Comparison of ENCODE assay signal across 22 cellular contexts in genomic region chr16:67953641-67954375, GRCh38. TPM values are rescaled to one million over a fixed set of nuclear protein-coding genes. Genes with fewer than 3 reads are reported as not detected.
"Had no signal": no experiment of that assay in that cellular context is flagged by ENCODE, and none has a peak within 500 bp of the region (broad histone marks: within the 10 kb centered on the region; RNA-seq: fewer than 3 reads in every experiment).

No MANE protein-coding gene starts in this region.

- ATAC-seq: activated naive CD8-positive, alpha-beta T cell treated with anti-CD3 and anti-CD28 coated beads, Interleukin-2, amount 50 U/mL, for 24 hours; naive thymus-derived CD4-positive, alpha-beta T cell; stimulated activated naive CD8-positive, alpha-beta T cell treated with anti-CD3 and anti-CD28 coated beads, Interleukin-15, amount 100 ng/mL, for 72 hours had no signal

- H3K4me1 Mint-ChIP-seq: activated naive CD8-positive, alpha-beta T cell treated with anti-CD3 and anti-CD28 coated beads, Interleukin-2, amount 50 U/mL, for 24 hours; stimulated activated naive CD8-positive, alpha-beta T cell treated with anti-CD3 and anti-CD28 coated beads, Interleukin-15, amount 100 ng/mL, for 72 hours had no signal

- DNase-seq: activated CD4-positive, alpha-beta T cell treated with anti-CD3 and anti-CD28 coated beads, Interleukin-2, amount 50 U/mL, for 4 hours; activated effector memory CD4-positive, alpha-beta T cell treated with anti-CD3 and anti-CD28 coated beads, Interleukin-2, amount 50 U/mL, for 16 hours; activated naive CD4-positive, alpha-beta T cell treated with anti-CD3 and anti-CD28 coated beads, Interleukin-2, amount 50 U/mL, for 16 hours; activated naive CD8-positive, alpha-beta T cell treated with anti-CD3 and anti-CD28 coated beads, Interleukin-2, amount 50 U/mL, for 24 hours; effector CD4-positive, alpha-beta T cell; erythroblast; foreskin fibroblast; kidney; naive thymus-derived CD4-positive, alpha-beta T cell; stimulated activated CD4-positive, alpha-beta T cell treated with anti-CD3 and anti-CD28 coated beads, Interleukin-12 subunit alpha, Interleukin-12 subunit beta, amount 100 ng/mL, for 4 hours; stimulated activated CD4-positive, alpha-beta T cell treated with anti-CD3 and anti-CD28 coated beads, Interleukin-4, amount 100 ng/mL, for 4 hours; stimulated activated naive CD8-positive, alpha-beta T cell treated with anti-CD3 and anti-CD28 coated beads, Interleukin-15, amount 100 ng/mL, for 72 hours; T-helper 1 cell; trophoblast cell; uterus had no signal

- H3K27ac Mint-ChIP-seq: activated naive CD8-positive, alpha-beta T cell treated with anti-CD3 and anti-CD28 coated beads, Interleukin-2, amount 50 U/mL, for 24 hours; dendritic cell treated with granulocyte-macrophage colony-stimulating factor and Interleukin-4, amounts not matched to agents 40 ng/mL and 50 ng/mL, for 4 days; naive thymus-derived CD4-positive, alpha-beta T cell had no signal

- H3K4me3 ChIP-seq: cardiac muscle cell, prostate gland, right atrium auricular region, uterus had no signal

- H3K27ac ChIP-seq: cardiac muscle cell, right atrium auricular region, uterus had no signal

- H3K9me3 ChIP-seq: prostate gland, right atrium auricular region, uterus had no signal

- H3K4me1 ChIP-seq: uterus had no signal

- H3K4me3 Mint-ChIP-seq: activated naive CD8-positive, alpha-beta T cell treated with anti-CD3 and anti-CD28 coated beads, Interleukin-2, amount 50 U/mL, for 24 hours; dendritic cell treated with granulocyte-macrophage colony-stimulating factor and Interleukin-4, amounts not matched to agents 40 ng/mL and 50 ng/mL, for 4 days; naive thymus-derived CD4-positive, alpha-beta T cell; stimulated activated naive CD8-positive, alpha-beta T cell treated with anti-CD3 and anti-CD28 coated beads, Interleukin-15, amount 100 ng/mL, for 72 hours had no signal

- H3K27me3 Mint-ChIP-seq: activated naive CD8-positive, alpha-beta T cell treated with anti-CD3 and anti-CD28 coated beads, Interleukin-2, amount 50 U/mL, for 24 hours; dendritic cell treated with granulocyte-macrophage colony-stimulating factor and Interleukin-4, amounts not matched to agents 40 ng/mL and 50 ng/mL, for 4 days; naive thymus-derived CD4-positive, alpha-beta T cell; stimulated activated naive CD8-positive, alpha-beta T cell treated with anti-CD3 and anti-CD28 coated beads, Interleukin-15, amount 100 ng/mL, for 72 hours had no signal

- H3K9me3 Mint-ChIP-seq: activated naive CD8-positive, alpha-beta T cell treated with anti-CD3 and anti-CD28 coated beads, Interleukin-2, amount 50 U/mL, for 24 hours; dendritic cell treated with granulocyte-macrophage colony-stimulating factor and Interleukin-4, amounts not matched to agents 40 ng/mL and 50 ng/mL, for 4 days; naive thymus-derived CD4-positive, alpha-beta T cell; stimulated activated naive CD8-positive, alpha-beta T cell treated with anti-CD3 and anti-CD28 coated beads, Interleukin-15, amount 100 ng/mL, for 72 hours had no signal

- H3K27me3 ChIP-seq: cardiac muscle cell, right atrium auricular region, uterus had no signal

- H3K36me3 ChIP-seq: uterus had no signal

RNA-seq across cellular contexts. Expression of gene DPEP3, which starts 26.5 kb away (rescaled TPM):
- total RNA-seq: cardiac muscle cell, cerebellum, fibroblast of lung, osteocyte, right atrium auricular region had no signal
